1 cellular context compared by ENCODE assay signal in genomic region chr11:125141686-125142535, GRCh38.
TF ChIP-seq lines count a peak whose summit lies in the region.

No MANE protein-coding gene starts in this region.

TF ChIP-seq in H1, 55 proteins besides CTCF, POLR2A, EP300 and RAD21 (continued from another document):
- no peak for TF ChIP-seq ATF2 (IDR thresholded peaks at IDR 0.05; ENCODE audit: low read length)
- TF ChIP-seq TBP (IDR thresholded peaks at IDR 0.05; ENCODE audit: low read depth, low read length), result no peak
- peak; percentile 49; the same call in 1 of the 2 replicates for TF ChIP-seq TCF12 (IDR thresholded peaks at IDR 0.05; ENCODE audit: low read depth, low read length)
- TF ChIP-seq TAF7 (optimal IDR thresholded peaks at IDR 0.05; ENCODE audit: borderline replicate concordance, low read depth, low read length), result no peak
- no peak for TF ChIP-seq CTBP2 (IDR thresholded peaks at IDR 0.05; ENCODE audit: borderline replicate concordance, insufficient read depth, insufficient read length, low read length)
- TF ChIP-seq SP1 (IDR thresholded peaks at IDR 0.05; ENCODE audit: low read depth, low read length), result peak; percentile 39; the same call in 1 of the 2 replicates
- TF ChIP-seq NANOG (IDR thresholded peaks at IDR 0.05; ENCODE audit: insufficient read depth, low read depth, low read length, poor library complexity, severe bottlenecking), result no peak
- no peak for TF ChIP-seq USF2 (IDR thresholded peaks at IDR 0.05; ENCODE audit: low read length)
- no peak for TF ChIP-seq TAF1 (IDR thresholded peaks at IDR 0.05; ENCODE audit: low read depth, low read length)
- peak; percentile 13; the same call in 1 of the 2 replicates for TF ChIP-seq BRCA1 (IDR thresholded peaks at IDR 0.05; ENCODE audit: low read depth, low read length)
- TF ChIP-seq SIN3A (conservative IDR thresholded peaks at IDR 0.05 in 1 of 2, IDR thresholded peaks at IDR 0.05 in 1 of 2; ENCODE audit: low read depth in 1 of 2, low read length in 2 of 2), result peak; percentile 40 to 55; a peak in 2 of 4 replicates
- TF ChIP-seq KDM5A (IDR thresholded peaks at IDR 0.05; ENCODE audit: low read length), result no peak
- peak; percentile 63; the same call in 1 of the 2 replicates for TF ChIP-seq CREB1 (IDR thresholded peaks at IDR 0.05)
- peak; percentile 32; the same call in 1 of the 2 replicates for TF ChIP-seq MAFK (IDR thresholded peaks at IDR 0.05; ENCODE audit: low read depth, low read length)
- no peak for TF ChIP-seq BACH1 (IDR thresholded peaks at IDR 0.05; ENCODE audit: low read length)
- TF ChIP-seq FOSL1 (IDR thresholded peaks at IDR 0.05; ENCODE audit: insufficient read depth, low read depth, low read length), result no peak
